31 cellular contexts compared by ENCODE assay signal in the genomic region with DNA sequence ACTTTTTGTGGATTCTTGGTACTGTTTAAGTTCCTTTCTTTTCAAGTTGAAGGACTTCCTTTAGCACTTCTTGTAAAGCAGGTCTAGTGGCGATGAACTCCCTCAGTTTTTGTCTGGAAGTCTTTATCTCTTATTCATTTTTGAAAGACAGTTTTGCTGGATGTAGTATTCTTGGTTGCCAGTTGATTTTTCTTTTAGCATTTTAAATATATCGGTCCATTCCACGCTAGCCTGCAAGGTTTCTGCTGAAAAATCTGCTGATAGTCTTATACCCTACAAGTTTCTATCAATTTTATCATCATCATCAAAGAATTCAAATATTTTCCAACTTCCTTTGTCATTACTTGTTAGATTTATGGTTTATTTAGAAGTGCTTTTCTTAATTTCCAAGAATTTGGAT. TPM values are rescaled to one million over a fixed set of nuclear protein-coding genes. Genes with fewer than 3 reads are reported as not detected.
"Had no signal": no experiment of that assay in that cellular context is flagged by ENCODE, and none has a peak within 500 bp of the region (broad histone marks: within the 10 kb centered on the region; RNA-seq: fewer than 3 reads in every experiment).

No MANE protein-coding gene starts in this region.

- DNase-seq: activated effector memory CD4-positive, alpha-beta T cell treated with anti-CD3 and anti-CD28 coated beads, Interleukin-2, amount 50 U/mL, for 16 hours; activated effector memory CD4-positive, alpha-beta T cell treated with Interleukin-2 at 50 U/mL for 16 hours; activated gamma-delta T cell; activated gamma-delta T cell treated with Interleukin-2 at 50 U/mL for 16 hours; activated naive CD4-positive, alpha-beta T cell; activated naive CD4-positive, alpha-beta T cell treated with anti-CD3 and anti-CD28 coated beads for 36 hours; activated naive CD4-positive, alpha-beta T cell treated with anti-CD3 and anti-CD28 coated beads, Interleukin-2, amount 10 ng/mL, durations not matched to agents 7 days and 5 days; activated naive CD4-positive, alpha-beta T cell treated with anti-CD3 and anti-CD28 coated beads, Interleukin-2, amount 50 U/mL, for 16 hours; activated naive CD4-positive, alpha-beta T cell treated with Interleukin-2 at 50 U/mL for 16 hours; activated naive CD8-positive, alpha-beta T cell treated with anti-CD3 and anti-CD28 coated beads for 36 hours; activated naive CD8-positive, alpha-beta T cell treated with anti-CD3 and anti-CD28 coated beads, Interleukin-2, amount 10 ng/mL, durations not matched to agents 7 days and 5 days; activated naive CD8-positive, alpha-beta T cell treated with anti-CD3 and anti-CD28 coated beads, Interleukin-2, amount 50 U/mL, for 24 hours; activated T-cell treated with anti-CD3 and anti-CD28 coated beads, Interleukin-2, amount 50 U/mL, for 24 hours; activated T-cell treated with anti-CD3 and anti-CD28 coated beads, Interleukin-2, amount 50 U/mL, for 4 hours; activated T-cell treated with anti-CD3 and anti-CD28 coated beads, Interleukin-2, amount 50 U/mL, for 48 hours; activated T-cell treated with anti-CD3 and anti-CD28 coated beads, Interleukin-2, amount 50 U/mL, for 72 hours; adrenal gland; amniotic stem cell; amygdala; anterior cingulate cortex; aorta; body of pancreas; brain microvascular endothelial cell; caudate nucleus; central memory CD4-positive, alpha-beta T cell; cerebellar nuclear complex had no signal

- H3K4me1 ChIP-seq: adrenal gland, ascending aorta, body of pancreas, breast epithelium had no signal

- H3K9me3 ChIP-seq: ascending aorta had no signal

- FAIRE-seq: astrocyte, bronchial epithelial cell had no signal

- H3K27me3 ChIP-seq: adrenal gland, ascending aorta, body of pancreas, brain microvascular endothelial cell, breast epithelium, cardiac muscle cell had no signal

- H3K36me3 ChIP-seq: adrenal gland, ascending aorta, brain microvascular endothelial cell, breast epithelium, cardiac muscle cell had no signal

- H3K27ac ChIP-seq: adrenal gland, ascending aorta, body of pancreas, brain microvascular endothelial cell, breast epithelium, cardiac muscle cell had no signal

- H3K4me3 ChIP-seq: adrenal gland, ascending aorta, body of pancreas, breast epithelium, cardiac muscle cell had no signal

RNA-seq across cellular contexts. Expression of a gene that starts 40.9 kb away (rescaled TPM):
- polyA plus RNA-seq: aorta, cardiac muscle cell had no signal
